ENCODE assay signal across 8 cellular contexts in genomic region chr1:84504580-84505021, GRCh38.
DNase-seq lines count a peak whose midpoint lies in the region; ATAC-seq and TF ChIP-seq lines count a peak whose summit lies in the region.

No MANE protein-coding gene starts in this region.

- no peaks in the 10 kb centered on the region for H3K4me1 ChIP-seq in MM.1S (ENCODE audit: low read length)
- H3K4me1 ChIP-seq in mucosa of stomach (ENCODE audit: control insufficient read depth, insufficient read depth, low read length): peaks cover 4% of the 10 kb centered on the region

- peak overlapping the region; percentile 76; the same call in 1 of the 2 replicates for H3K27ac ChIP-seq in MM.1S (ENCODE audit: low read length)

- no peak for DNase-seq in MM.1S
- DNase-seq in cerebellar cortex (ENCODE audit: low spot score): peak; percentile 12
- DNase-seq in NCI-H2196 treated with DMSO at 0.1 percent for 48 hours (lab: John Stamatoyannopoulos, UW; ENCODE audit: unreplicated experiment): no peak
- DNase-seq in stimulated activated CD4-positive, alpha-beta T cell treated with anti-CD3 and anti-CD28 coated beads, Interleukin-4, amount 100 ng/mL, for 24 hours: no peak

- H3K36me3 ChIP-seq in MM.1S (replicated peaks; ENCODE audit: insufficient read depth, low read length): no peaks in the 10 kb centered on the region
- no peaks in the 10 kb centered on the region for H3K36me3 ChIP-seq in mucosa of stomach (ENCODE audit: control insufficient read depth, insufficient read depth, low read length)

- no peak for TF ChIP-seq CTCF in MM.1S (IDR thresholded peaks at IDR 0.05; ENCODE audit: low read length)

- ATAC-seq in GM18520 (IDR thresholded peaks at IDR 0.05; ENCODE audit: unreplicated experiment) (no peak), HG02870 (IDR thresholded peaks at IDR 0.05; ENCODE audit: unreplicated experiment) (no peak)

- no peaks in the 10 kb centered on the region for H3K9me3 ChIP-seq in MM.1S (replicated peaks; ENCODE audit: insufficient read depth, low read length)
- no peaks in the 10 kb centered on the region for H3K9me3 ChIP-seq in mucosa of stomach (ENCODE audit: control insufficient read depth, low read length)

- peak overlapping the region; percentile 69 for H3K4me2 ChIP-seq in MM.1S (ENCODE audit: low read depth, low read length)

- H3K9ac ChIP-seq in MM.1S (ENCODE audit: low read length) (peak overlapping the region; percentile 57; the same call in 1 of the 2 replicates), mucosa of stomach (ENCODE audit: low read length) (peak overlapping the region; percentile 86)

- H3K9me2 ChIP-seq in MM.1S (replicated peaks; ENCODE audit: insufficient read depth, low read length): no peaks in the 10 kb centered on the region

- H3F3A ChIP-seq in MM.1S (ENCODE audit: insufficient read depth, low read length): peaks cover 17% of the 10 kb centered on the region; the same call in 1 of the 2 replicates

- no peak overlapping the region for H2AFZ ChIP-seq in MM.1S (ENCODE audit: low read length)

- no peaks in the 10 kb centered on the region for H4K20me1 ChIP-seq in MM.1S (ENCODE audit: insufficient read depth, low read length)

- H3K79me2 ChIP-seq in MM.1S (ENCODE audit: low read length): peaks cover 57% of the 10 kb centered on the region

- H3K27me3 ChIP-seq in MM.1S (replicated peaks; ENCODE audit: insufficient read depth, low read length) (no peaks in the 10 kb centered on the region), mucosa of stomach (ENCODE audit: control insufficient read depth, insufficient read depth, low read length) (no peaks in the 10 kb centered on the region)

- H3K4me3 ChIP-seq in GM08714 (ENCODE audit: low read length) (peak overlapping the region; percentile 98), MM.1S (ENCODE audit: low read length) (peak overlapping the region; percentile 75), mucosa of stomach (ENCODE audit: low read length) (peak overlapping the region; percentile 71)
